Comparison of ENCODE assay signal across 8 cellular contexts in genomic region chr17:3668279-3669084, GRCh38. TPM values are rescaled to one million over a fixed set of nuclear protein-coding genes. Genes with fewer than 3 reads are reported as not detected.
DNase-seq lines count a peak whose midpoint lies in the region; ATAC-seq and TF ChIP-seq lines count a peak whose summit lies in the region.

EMC6 (plus strand) TSS chr17:3668812; CDS start chr17:3669147, 335 bp downstream.
TAX1BP3 (minus strand) TSS chr17:3668578; CDS start chr17:3668526, 52 bp downstream.

- intact Hi-C loops in PC-9 (cut with micrococcal nuclease; ENCODE audit: unreplicated experiment): loop anchor here (1.0 to 5.0 kb wide), 4 partner anchors 32 to 1261 kb away; partner anchors contain the start of genes CTNS, HASPIN and SHPK

- DNase-seq in DMS114 treated with DMSO at 0.1 percent for 48 hours (lab: John Stamatoyannopoulos, UW; ENCODE audit: unreplicated experiment) (peak; percentile 90), PC-9 (peak; percentile 92 to 100), epithelial cell of proximal tubule (ENCODE audit: low read depth) (peak; percentile 52), mucosa of gallbladder (ENCODE audit: low spot score) (peak; percentile 99)
- DNase-seq in Jurkat, Clone E6-1 (ENCODE audit: low read depth, low spot score): peak; percentile 93
- peak; percentile 100 for DNase-seq in activated T-cell treated with anti-CD3 and anti-CD28 coated beads, Interleukin-2, amount 50 U/mL, for 1 hour
- peak; percentile 96 for DNase-seq in stimulated activated CD8-positive, alpha-beta memory T cell treated with anti-CD3 and anti-CD28 coated beads, Interleukin-4, amount 100 ng/mL, for 4 hours (ENCODE audit: low read depth in 2 of 2, low spot score in 1 of 2)

- peaks cover 39% of the 10 kb centered on the region for H4K20me1 ChIP-seq in PC-9 (ENCODE audit: insufficient read depth)

- no peaks in the 10 kb centered on the region for H3K9me2 ChIP-seq in PC-9 (ENCODE audit: insufficient read depth)

- peaks cover 25% of the 10 kb centered on the region for H3K4me1 ChIP-seq in PC-9 (replicated peaks; ENCODE audit: insufficient read depth)

- no TSS peak for BruUV-seq in PC-9 (replicated peaks; lab: Mats Ljungman, UMichigan)

- H3K36me3 ChIP-seq in PC-9 (ENCODE audit: low read depth): no peaks in the 10 kb centered on the region

- peaks cover 63% of the 10 kb centered on the region for H3K79me2 ChIP-seq in PC-9 (ENCODE audit: low read depth)

- TF ChIP-seq CTCF in PC-9 (conservative IDR thresholded peaks at IDR 0.05) (no peak; the same call in 1 of the 2 replicates), epithelial cell of proximal tubule (conservative IDR thresholded peaks at IDR 0.05; ENCODE audit: low read depth, low read length) (no peak)

- no peaks in the 10 kb centered on the region for H3K9me3 ChIP-seq in PC-9 (ENCODE audit: insufficient read depth, low read depth)

- peak within 1 kb of the TSS; percentile 98 for H3K4me2 ChIP-seq in PC-9

- POLR2A ChIA-PET in PC-9 (lab: Charles Lee; ENCODE audit: unreplicated experiment): interaction anchor here (0.6 to 1.7 kb wide), 5 partner anchors 32 to 659 kb away, joined by 3 to 26 read pairs (median 6); partner anchors contain the start of genes CTNS and SHPK

- H3F3A ChIP-seq in PC-9 (ENCODE audit: insufficient read depth, low read depth): peaks cover 24% of the 10 kb centered on the region

- peak within 1 kb of the TSS; percentile 88 for H3K4me3 ChIP-seq in Jurkat, Clone E6-1 (ENCODE audit: low read length)
- H3K4me3 ChIP-seq in PC-9: peak within 1 kb of the TSS; percentile 95
- peak within 1 kb of the TSS; percentile 97 for H3K4me3 ChIP-seq in epithelial cell of proximal tubule (ENCODE audit: low read depth, low read length)

- no peaks in the 10 kb centered on the region for H3K27me3 ChIP-seq in PC-9 (ENCODE audit: insufficient read depth, low read depth)

- peak; percentile 83 for ATAC-seq in GM21576 (IDR thresholded peaks at IDR 0.05; ENCODE audit: unreplicated experiment)

- H2AFZ ChIP-seq in PC-9: peak within 1 kb of the TSS; percentile 83

- H3K27ac ChIP-seq in PC-9: peak within 1 kb of the TSS; percentile 88

- CTCF ChIA-PET in PC-9 (lab: Charles Lee): interaction anchor here (0.6 kb wide), 1 partner anchor 464 kb away, joined by 3 read pairs; no protein-coding TSS in a partner anchor

RNA-seq across cellular contexts. Expression of gene EMC6, which starts in this region (rescaled TPM):
- 93.9 TPM for polyA plus RNA-seq in Jurkat, Clone E6-1 (2012; ENCODE audit: insufficient read depth, insufficient read length)
- total RNA-seq in PC-9 (2021) (89.6 and 89.9 TPM in 2 replicates), epithelial cell of proximal tubule (25.6 and 43.7 TPM in 2 replicates), mucosa of gallbladder (35.7 TPM)

RNA-seq across cellular contexts. Expression of gene TAX1BP3, which starts in this region (rescaled TPM):
- polyA plus RNA-seq in Jurkat, Clone E6-1 (2012; ENCODE audit: insufficient read depth, insufficient read length): 55.6 TPM
- 147 and 168 TPM in 2 replicates for total RNA-seq in PC-9 (2021)
- 426 and 444 TPM in 2 replicates for total RNA-seq in epithelial cell of proximal tubule
- 158 TPM for total RNA-seq in mucosa of gallbladder

Comparison
In these comparisons a context has a peak if more than half of its experiments do, and no peak if none do; other contexts are left out.
1. Peak in every context shown above with its lines: DNase-seq, ATAC-seq, H3K4me3 ChIP-seq and H3K27ac ChIP-seq.